In genomic region chr3:166713787-166714186, GRCh38 we compare ENCODE assay signal across 29 cellular contexts.
"Had no signal": no experiment of that assay in that cellular context is flagged by ENCODE, and none has a peak within 500 bp of the region (broad histone marks: within the 10 kb centered on the region; RNA-seq: fewer than 3 reads in every experiment).

No MANE protein-coding gene starts in this region.

- H3K36me3 ChIP-seq: colonic mucosa, esophagus squamous epithelium, heart right ventricle, lower lobe of right lung, neural progenitor cell, right atrium auricular region, suprapubic skin, transverse colon, vagina had no signal

- H3K4me3 ChIP-seq: colonic mucosa, esophagus squamous epithelium, heart right ventricle, lower lobe of right lung, neural progenitor cell, right atrium auricular region, smooth muscle cell, suprapubic skin, transverse colon, vagina had no signal

- H3K9ac ChIP-seq: neural progenitor cell, parathyroid adenoma had no signal

- DNase-seq: colonic mucosa; effector memory CD8-positive, alpha-beta T cell; erythroblast; esophagus squamous epithelium; foreskin melanocyte; glutamatergic neuron; heart right ventricle; hippocampal formation; islet precursor cell; kidney glomerular epithelial cell; left colon; left ventricle myocardium superior; lower lobe of right lung; midbrain; naive thymus-derived CD4-positive, alpha-beta T cell; stimulated activated CD4-positive, alpha-beta T cell treated with anti-CD3 and anti-CD28 coated beads, Interleukin-12 subunit alpha, Interleukin-12 subunit beta, amount 100 ng/mL, for 4 hours; stimulated activated CD4-positive, alpha-beta T cell treated with anti-CD3 and anti-CD28 coated beads, Interleukin-1b, Interleukin-23, amount 100 ng/mL, for 48 hours; stimulated activated CD4-positive, alpha-beta T cell treated with anti-CD3 and anti-CD28 coated beads, Interleukin-4, amount 100 ng/mL, for 1 hour; stimulated activated CD8-positive, alpha-beta memory T cell treated with anti-CD3 and anti-CD28 coated beads, Interleukin-4, amount 100 ng/mL, for 48 hours; stimulated activated naive CD4-positive, alpha-beta T cell; stimulated activated naive CD8-positive, alpha-beta T cell treated with anti-CD3 and anti-CD28 coated beads, Interleukin-15, amount 100 ng/mL, for 72 hours; transverse colon had no signal

- H3K79me2 ChIP-seq: parathyroid adenoma had no signal

- H3K4me2 ChIP-seq: neural progenitor cell, smooth muscle cell had no signal

- ATAC-seq: effector memory CD8-positive, alpha-beta T cell; heart right ventricle; left colon; left ventricle myocardium superior; naive thymus-derived CD4-positive, alpha-beta T cell; sciatic nerve; stimulated activated naive CD8-positive, alpha-beta T cell treated with anti-CD3 and anti-CD28 coated beads, Interleukin-15, amount 100 ng/mL, for 72 hours had no signal

- H3K27ac ChIP-seq: colonic mucosa, esophagus squamous epithelium, heart right ventricle, lower lobe of right lung, neural progenitor cell, parathyroid adenoma, right atrium auricular region, suprapubic skin, transverse colon, vagina had no signal

- H3K4me1 ChIP-seq: colonic mucosa, esophagus squamous epithelium, heart right ventricle, lower lobe of right lung, neural progenitor cell, parathyroid adenoma, right atrium auricular region, suprapubic skin, transverse colon, vagina had no signal

- H3K27me3 ChIP-seq: colonic mucosa, esophagus squamous epithelium, heart right ventricle, neural progenitor cell, right atrium auricular region, suprapubic skin, transverse colon, vagina had no signal
